ENCODE assay signal across 2 cellular contexts in genomic region chr12:1716215-1716862, GRCh38.
TF ChIP-seq lines count a peak whose summit lies in the region.

No MANE protein-coding gene starts in this region.

TF ChIP-seq in liver, 16 proteins besides CTCF, POLR2A, EP300 and RAD21:
- no peak for TF ChIP-seq ATF3 (IDR thresholded peaks at IDR 0.05)
- no peak for TF ChIP-seq FOXA1 (IDR thresholded peaks at IDR 0.05)
- TF ChIP-seq MAX (IDR thresholded peaks at IDR 0.05), result no peak
- TF ChIP-seq RXRA (IDR thresholded peaks at IDR 0.05), result no peak
- no peak for TF ChIP-seq JUND (IDR thresholded peaks at IDR 0.05)
- no peak for TF ChIP-seq HNF4A (conservative IDR thresholded peaks at IDR 0.05)
- no peak for TF ChIP-seq YY1 (IDR thresholded peaks at IDR 0.05)
- TF ChIP-seq NR2F2 (IDR thresholded peaks at IDR 0.05), result no peak
- no peak for TF ChIP-seq GABPA (IDR thresholded peaks at IDR 0.05 in 1 of 2, conservative IDR thresholded peaks at IDR 0.05 in 1 of 2)
- TF ChIP-seq SP1 (IDR thresholded peaks at IDR 0.05), result no peak
- TF ChIP-seq REST (IDR thresholded peaks at IDR 0.05), result no peak
- no peak for TF ChIP-seq ZBTB33 (IDR thresholded peaks at IDR 0.05)
- no peak for TF ChIP-seq HNF4G (IDR thresholded peaks at IDR 0.05)
- no peak for TF ChIP-seq EGR1 (IDR thresholded peaks at IDR 0.05; ENCODE audit: low read depth in 2 of 2)
- no peak for TF ChIP-seq TAF1 (conservative IDR thresholded peaks at IDR 0.05)

TF ChIP-seq in HepG2, 621 proteins besides CTCF, POLR2A, EP300 and RAD21:
- no peak for TF ChIP-seq PRDM15 (CRISPR knock-in tag; IDR thresholded peaks at IDR 0.05)
- no peak for TF ChIP-seq PPARG (CRISPR knock-in tag; conservative IDR thresholded peaks at IDR 0.05)
- no peak for TF ChIP-seq NCOA2 (CRISPR knock-in tag; IDR thresholded peaks at IDR 0.05)
- no peak for TF ChIP-seq ZNF572 (CRISPR knock-in tag; IDR thresholded peaks at IDR 0.05)
- no peak for TF ChIP-seq MLXIP (CRISPR knock-in tag; IDR thresholded peaks at IDR 0.05; ENCODE audit: borderline replicate concordance)
- no peak for TF ChIP-seq MLX (CRISPR knock-in tag; IDR thresholded peaks at IDR 0.05)
- no peak for TF ChIP-seq ZNF558 (CRISPR knock-in tag; IDR thresholded peaks at IDR 0.05; ENCODE audit: borderline replicate concordance)
- no peak for TF ChIP-seq ZNF512B (CRISPR knock-in tag; IDR thresholded peaks at IDR 0.05; ENCODE audit: borderline replicate concordance)
- TF ChIP-seq BATF2 (CRISPR knock-in tag; IDR thresholded peaks at IDR 0.05), result no peak
- TF ChIP-seq ZMAT5 (CRISPR knock-in tag; IDR thresholded peaks at IDR 0.05; ENCODE audit: borderline replicate concordance, low read depth), result no peak
- no peak for TF ChIP-seq MATR3 (CRISPR knock-in tag; IDR thresholded peaks at IDR 0.05)
- no peak for TF ChIP-seq HDAC1 (CRISPR knock-in tag; IDR thresholded peaks at IDR 0.05)
- no peak for TF ChIP-seq CERS6 (CRISPR knock-in tag; IDR thresholded peaks at IDR 0.05)
- no peak for TF ChIP-seq SAP130 (CRISPR knock-in tag; IDR thresholded peaks at IDR 0.05; ENCODE audit: low read depth)
- TF ChIP-seq ZNF264 (CRISPR knock-in tag; IDR thresholded peaks at IDR 0.05), result no peak
- no peak for TF ChIP-seq FOXK1 (CRISPR knock-in tag; IDR thresholded peaks at IDR 0.05; ENCODE audit: borderline replicate concordance, low read depth)
- TF ChIP-seq GRHL1 (CRISPR knock-in tag; conservative IDR thresholded peaks at IDR 0.05), result no peak
- TF ChIP-seq FOXJ3 (CRISPR knock-in tag; IDR thresholded peaks at IDR 0.05; ENCODE audit: borderline replicate concordance), result no peak
- no peak for TF ChIP-seq HNF4A (CRISPR knock-in tag; IDR thresholded peaks at IDR 0.05)
- TF ChIP-seq MED13 (CRISPR knock-in tag; IDR thresholded peaks at IDR 0.05), result no peak
